In the genomic region with DNA sequence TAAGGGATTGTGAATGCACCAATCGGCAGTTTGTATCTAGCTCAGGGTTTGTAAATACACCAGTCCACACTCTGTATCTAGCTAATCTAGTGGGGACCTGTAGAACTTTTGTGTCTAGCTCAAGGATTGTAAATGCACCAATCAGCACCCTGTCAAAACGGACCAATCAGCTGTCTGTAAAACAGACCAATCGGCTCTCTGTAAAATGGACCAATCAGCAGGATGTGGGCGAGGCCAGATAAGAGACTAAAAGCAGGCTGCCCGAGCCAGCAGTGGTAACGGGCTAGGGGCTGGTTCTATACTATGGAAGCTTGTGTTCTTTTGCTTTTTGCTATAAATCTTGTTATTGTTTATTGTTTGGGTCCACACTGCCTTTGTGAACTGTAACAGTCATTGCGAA, we compare ENCODE assay signal across 7 cellular contexts. TPM values are rescaled to one million over a fixed set of nuclear protein-coding genes. Genes with fewer than 3 reads are reported as not detected.
DNase-seq lines count a peak whose midpoint lies in the region; ATAC-seq and TF ChIP-seq lines count a peak whose summit lies in the region.
"Not testable (repeated sequence)": the region's sequence is repeated elsewhere in the genome, so short reads cannot be mapped to it uniquely, and the experiment has no call there.

No MANE protein-coding gene starts in this region.

- H3K4me1 Mint-ChIP-seq in CD8-positive, alpha-beta memory T cell; activated B cell treated with CpG ODN at 0.5 μM for 24 hours; activated T-helper 2 cell treated with anti-CD3 and anti-CD28 coated beads, Interferon-gamma antibody, Interleukin-2, Interleukin-4, amounts not matched to agents 10 μg/mL and 5 μg/mL and 100 μg/mL, durations not matched to agents 14 hours and 24 hours and 36 hours (ENCODE audit: low read depth); effector memory CD8-positive, alpha-beta T cell (ENCODE audit: low read depth in 2 of 2); mesothelial cell of epicardium: not testable (repeated sequence)

- peaks cover 4 to 12% (median 9%) of the 10 kb centered on the region in 5 donors for H3K9me3 Mint-ChIP-seq in CD8-positive, alpha-beta memory T cell
- H3K9me3 Mint-ChIP-seq in activated B cell treated with CpG ODN at 0.5 μM for 24 hours (peaks cover 15% of the 10 kb centered on the region), mesothelial cell of epicardium (peaks cover 12% of the 10 kb centered on the region)
- H3K9me3 Mint-ChIP-seq in activated T-helper 2 cell treated with anti-CD3 and anti-CD28 coated beads, Interferon-gamma antibody, Interleukin-2, Interleukin-4, amounts not matched to agents 10 μg/mL and 5 μg/mL and 100 μg/mL, durations not matched to agents 14 hours and 24 hours and 36 hours, result peaks cover 13% of the 10 kb centered on the region
- not testable (repeated sequence) for H3K9me3 Mint-ChIP-seq in effector memory CD8-positive, alpha-beta T cell

- not testable (repeated sequence) for ATAC-seq in activated B cell treated with CpG ODN at 0.5 μM for 24 hours (ENCODE audit: low read depth); effector memory CD8-positive, alpha-beta T cell (replicated peaks)

- not testable (repeated sequence) for H3K36me3 ChIP-seq in CD8-positive, alpha-beta memory T cell (ENCODE audit: insufficient read depth, low read length); sigmoid colon

- not testable (repeated sequence) for H3K9me3 ChIP-seq in CD8-positive, alpha-beta memory T cell (ENCODE audit: low read length)
- peaks cover 0 to 12% (median 6%) of the 10 kb centered on the region in 4 donors for H3K9me3 ChIP-seq in sigmoid colon

- POLR2A ChIA-PET in CD8-positive, alpha-beta memory T cell (lab: Charles Lee); activated B cell treated with CpG ODN at 0.5 μM for 24 hours (lab: Charles Lee): not testable (repeated sequence)

- not testable (repeated sequence) for H3K27ac ChIP-seq in CD8-positive, alpha-beta memory T cell (ENCODE audit: low read depth, low read length)
- H3K27ac ChIP-seq in sigmoid colon, result peak overlapping the region in 3 of 4 donors; percentile 84 to 92 (median 86)

- 96% methylated on average over 7 of the region's 7 CpGs for WGBS in sigmoid colon, 2 donors

- intact Hi-C loops in activated B cell treated with CpG ODN at 0.5 μM for 24 hours (cut with micrococcal nuclease); activated T-helper 2 cell treated with anti-CD3 and anti-CD28 coated beads, Interferon-gamma antibody, Interleukin-2, Interleukin-4, amounts not matched to agents 10 μg/mL and 5 μg/mL and 100 μg/mL, durations not matched to agents 14 hours and 24 hours and 36 hours (cut with micrococcal nuclease): not testable (repeated sequence)
- intact Hi-C loops in sigmoid colon (cut with DNase I), result loop anchor here (5.0 to 10.0 kb wide), 3 partner anchors 189 to 566 kb away; a partner anchor contains a TSS

- peak overlapping the region in 5 of 7 donors; percentile 56 to 78 (median 63) for H3K4me3 Mint-ChIP-seq in CD8-positive, alpha-beta memory T cell
- H3K4me3 Mint-ChIP-seq in activated B cell treated with CpG ODN at 0.5 μM for 24 hours, result peak overlapping the region; percentile 50
- H3K4me3 Mint-ChIP-seq in activated T-helper 2 cell treated with anti-CD3 and anti-CD28 coated beads, Interferon-gamma antibody, Interleukin-2, Interleukin-4, amounts not matched to agents 10 μg/mL and 5 μg/mL and 100 μg/mL, durations not matched to agents 14 hours and 24 hours and 36 hours (ENCODE audit: low read depth), result peak overlapping the region; percentile 59
- peak overlapping the region; percentile 61 to 81 for H3K4me3 Mint-ChIP-seq in effector memory CD8-positive, alpha-beta T cell
- H3K4me3 Mint-ChIP-seq in mesothelial cell of epicardium, result peak overlapping the region; percentile 62

- peak in 1 of 5 donors; percentile 12 for DNase-seq in CD8-positive, alpha-beta memory T cell
- peak; percentile 30 for DNase-seq in NCI-H2227 (lab: John Stamatoyannopoulos, UW; ENCODE audit: unreplicated experiment)
- DNase-seq in activated B cell treated with CpG ODN at 0.5 μM for 24 hours; activated T-helper 2 cell treated with anti-CD3 and anti-CD28 coated beads, Interferon-gamma antibody, Interleukin-2, Interleukin-4, amounts not matched to agents 10 μg/mL and 5 μg/mL and 100 μg/mL, durations not matched to agents 14 hours and 24 hours and 36 hours (ENCODE audit: low spot score); effector memory CD8-positive, alpha-beta T cell; mesothelial cell of epicardium (ENCODE audit: low spot score in 2 of 2, unreplicated experiment in 2 of 2); sigmoid colon: not testable (repeated sequence)

- not testable (repeated sequence) for TF ChIP-seq CTCF in activated B cell treated with CpG ODN at 0.5 μM for 24 hours (IDR thresholded peaks at IDR 0.05); mesothelial cell of epicardium (IDR thresholded peaks at IDR 0.05; ENCODE audit: unreplicated experiment); sigmoid colon (IDR thresholded peaks at IDR 0.05)

- H3K27ac Mint-ChIP-seq in CD8-positive, alpha-beta memory T cell, result peak overlapping the region in 1 of 8 donors; percentile 55
- H3K27ac Mint-ChIP-seq in activated B cell treated with CpG ODN at 0.5 μM for 24 hours; activated T-helper 2 cell treated with anti-CD3 and anti-CD28 coated beads, Interferon-gamma antibody, Interleukin-2, Interleukin-4, amounts not matched to agents 10 μg/mL and 5 μg/mL and 100 μg/mL, durations not matched to agents 14 hours and 24 hours and 36 hours; effector memory CD8-positive, alpha-beta T cell; mesothelial cell of epicardium: not testable (repeated sequence)

- not testable (repeated sequence) for TF ChIP-seq POLR2A in sigmoid colon (IDR thresholded peaks at IDR 0.05)

- CTCF ChIA-PET in CD8-positive, alpha-beta memory T cell (lab: Charles Lee), result interaction anchor here (0.7 to 2.9 kb wide), 5 partner anchors 63 to 234 kb away, joined by 3 to 10 read pairs (median 4); no protein-coding TSS in a partner anchor
- CTCF ChIA-PET in activated B cell treated with CpG ODN at 0.5 μM for 24 hours (lab: Charles Lee), result interaction anchor here (0.8 to 1.0 kb wide), 2 partner anchors 20 to 223 kb away, joined by 4 read pairs; no protein-coding TSS in a partner anchor

- not testable (repeated sequence) for H3K27me3 ChIP-seq in CD8-positive, alpha-beta memory T cell (ENCODE audit: insufficient read depth, low read length, poor library complexity, severe bottlenecking); sigmoid colon

- peaks cover 5 to 20% of the 10 kb centered on the region in 2 donors for H3K27me3 Mint-ChIP-seq in CD8-positive, alpha-beta memory T cell
- H3K27me3 Mint-ChIP-seq in activated B cell treated with CpG ODN at 0.5 μM for 24 hours; mesothelial cell of epicardium (ENCODE audit: low read depth): not testable (repeated sequence)
- peaks cover 20% of the 10 kb centered on the region for H3K27me3 Mint-ChIP-seq in activated T-helper 2 cell treated with anti-CD3 and anti-CD28 coated beads, Interferon-gamma antibody, Interleukin-2, Interleukin-4, amounts not matched to agents 10 μg/mL and 5 μg/mL and 100 μg/mL, durations not matched to agents 14 hours and 24 hours and 36 hours (ENCODE audit: low read depth)
- H3K27me3 Mint-ChIP-seq in effector memory CD8-positive, alpha-beta T cell, result peaks cover 5 to 12% of the 10 kb centered on the region in 2 donors

- TF ChIP-seq EP300 in sigmoid colon (IDR thresholded peaks at IDR 0.05), result not testable (repeated sequence)

- not testable (repeated sequence) for H3K4me3 ChIP-seq in CD8-positive, alpha-beta memory T cell (ENCODE audit: low read length); sigmoid colon

- H3K36me3 Mint-ChIP-seq in CD8-positive, alpha-beta memory T cell; activated B cell treated with CpG ODN at 0.5 μM for 24 hours (ENCODE audit: low read depth); activated T-helper 2 cell treated with anti-CD3 and anti-CD28 coated beads, Interferon-gamma antibody, Interleukin-2, Interleukin-4, amounts not matched to agents 10 μg/mL and 5 μg/mL and 100 μg/mL, durations not matched to agents 14 hours and 24 hours and 36 hours (ENCODE audit: low read depth); effector memory CD8-positive, alpha-beta T cell (ENCODE audit: insufficient read depth); mesothelial cell of epicardium: not testable (repeated sequence)

- H3K4me1 ChIP-seq in CD8-positive, alpha-beta memory T cell (ENCODE audit: insufficient read depth, low read length), result not testable (repeated sequence)
- peaks cover 0 to 18% (median 11%) of the 10 kb centered on the region in 4 donors for H3K4me1 ChIP-seq in sigmoid colon

RNA-seq across cellular contexts. Expression of a gene that starts 18.8 kb away (rescaled TPM):
- total RNA-seq in CD8-positive, alpha-beta memory T cell, result 1 to 10 TPM; 4.7 to 5.1 TPM
- polyA plus RNA-seq in CD8-positive, alpha-beta memory T cell, result 8.3 TPM
- total RNA-seq in activated B cell treated with CpG ODN at 0.5 μM for 24 hours (2.6 and 3.0 TPM in 2 replicates), mesothelial cell of epicardium (20.7 to 22.4 TPM (median 21.2 TPM) in 3 replicates), sigmoid colon (10 to 100 TPM; 39.0 to 70.4 (median 51.8) TPM)
- 4.8 and 4.9 TPM in 2 replicates for total RNA-seq in activated T-helper 2 cell treated with anti-CD3 and anti-CD28 coated beads, Interferon-gamma antibody, Interleukin-2, Interleukin-4, amounts not matched to agents 10 μg/mL and 5 μg/mL and 100 μg/mL, durations not matched to agents 14 hours and 24 hours and 36 hours
- polyA plus RNA-seq in sigmoid colon, result 10 to 100 TPM in 2 of 3 donors, 1 to 10 TPM in 1; 9.0 to 13.8 (median 13.4) TPM
